22 cellular contexts compared by ENCODE assay signal in the genomic region with DNA sequence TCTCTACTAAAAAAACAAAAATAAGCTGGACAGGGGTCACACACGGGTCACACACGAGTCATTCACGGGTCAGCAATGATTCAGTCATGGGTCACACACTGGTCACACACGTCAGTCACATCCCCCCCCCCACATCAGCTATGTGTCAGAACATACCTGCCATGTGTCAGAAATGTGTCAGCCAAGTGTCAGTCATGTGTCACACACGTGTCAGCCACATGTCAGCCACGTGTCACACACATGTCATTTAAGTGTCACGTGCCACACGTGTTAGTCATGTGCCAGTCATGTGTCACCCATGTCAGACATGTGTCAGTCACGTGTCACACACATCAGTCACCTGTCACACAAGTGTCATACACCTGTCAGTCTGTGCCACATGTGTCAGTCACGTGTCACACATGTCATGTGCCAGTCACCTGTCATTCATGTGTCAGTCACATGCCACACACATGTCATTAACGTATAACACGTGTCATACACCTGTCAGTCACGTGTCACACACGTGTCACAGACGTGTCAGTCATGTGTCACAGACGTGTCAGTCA. TPM values are rescaled to one million over a fixed set of nuclear protein-coding genes. Genes with fewer than 3 reads are reported as not detected.
DNase-seq lines count a peak whose midpoint lies in the region; ATAC-seq, FAIRE-seq and TF ChIP-seq lines count a peak whose summit lies in the region.
"Had no signal": no experiment of that assay in that cellular context is flagged by ENCODE, and none has a peak within 500 bp of the region (broad histone marks: within the 10 kb centered on the region; RNA-seq: fewer than 3 reads in every experiment).

No MANE protein-coding gene starts in this region.

- H3K27me3 ChIP-seq in PC-3 (ENCODE audit: low read length): 0 out of 2 replicates have a peak, but pooled peaks cover under 1% of the 10 kb centered on the region
- H3K27me3 ChIP-seq: esophagus muscularis mucosa had no signal

- intact Hi-C loops in PC-3 (cut with micrococcal nuclease): no loop called here

- no TSS peak for BruUV-seq in PC-3 (replicated peaks; lab: Mats Ljungman, UMichigan)

- peak; percentile 99 for FAIRE-seq in urothelium cell line (lab: Jason Lieb, UNC)

- H2AFZ ChIP-seq in PC-3 (ENCODE audit: low read length): no peak overlapping the region
- H2AFZ ChIP-seq: parathyroid adenoma, PC-9 had no signal

- no peaks in the 10 kb centered on the region for H3K9me3 ChIP-seq in PC-3 (ENCODE audit: low read length)
- H3K9me3 ChIP-seq: esophagus muscularis mucosa had no signal

- H3K9me2 ChIP-seq in PC-3 (replicated peaks; ENCODE audit: low read length): no peaks in the 10 kb centered on the region

- H4K20me1 ChIP-seq in PC-3 (ENCODE audit: low read length): no peaks in the 10 kb centered on the region

- no peaks in the 10 kb centered on the region for H3F3A ChIP-seq in PC-3 (ENCODE audit: low read length, unreplicated experiment)

- ATAC-seq in PC-3 (no peak), HG03097 (IDR thresholded peaks at IDR 0.05; ENCODE audit: low FRiP score, unreplicated experiment) (no peak)
- ATAC-seq: heart left ventricle; naive thymus-derived CD8-positive, alpha-beta T cell had no signal

- no peak overlapping the region for H3K9ac ChIP-seq in PC-3 (ENCODE audit: low read length)
- H3K9ac ChIP-seq: parathyroid adenoma had no signal

- CTCF ChIA-PET in PC-3 (lab: Charles Lee): no interaction called here

- peak; percentile 6 for DNase-seq in stimulated activated CD4-positive, alpha-beta T cell treated with anti-CD3 and anti-CD28 coated beads, Interleukin-1b, Interleukin-23, amount 100 ng/mL, for 48 hours
- DNase-seq in stimulated activated CD4-positive, alpha-beta T cell treated with anti-CD3 and anti-CD28 coated beads, Interleukin-4, amount 100 ng/mL, for 1 hour: no peak
- DNase-seq in PC-3 (peak; percentile 41), epithelial cell of esophagus (ENCODE audit: low read depth) (peak; percentile 21), urothelium cell line (ENCODE audit: low spot score) (no peak), kidney glomerular epithelial cell (lab: John Stamatoyannopoulos, UW) (no peak), glomerular visceral epithelial cell (ENCODE audit: extremely low spot score) (no peak)
- DNase-seq: activated CD4-positive, alpha-beta T cell treated with anti-CD3 and anti-CD28 coated beads for 4 hours; CD4-positive, alpha-beta memory T cell; H7; heart left ventricle; naive thymus-derived CD8-positive, alpha-beta T cell; NCI-H774; PC-9; stimulated activated CD4-positive, alpha-beta T cell treated with anti-CD3 and anti-CD28 coated beads, Interleukin-4, amount 100 ng/mL, for 4 hours; T1000 had no signal

- H3K4me1 ChIP-seq in PC-3 (ENCODE audit: insufficient read depth, low read length): no peaks in the 10 kb centered on the region
- H3K4me1 ChIP-seq: esophagus muscularis mucosa, heart left ventricle, parathyroid adenoma had no signal

- no peak overlapping the region for H3K4me2 ChIP-seq in PC-3 (ENCODE audit: low read length)
- H3K4me2 ChIP-seq: PC-9 had no signal

- POLR2A ChIA-PET in PC-3 (lab: Charles Lee; ENCODE audit: unreplicated experiment): no interaction called here

- H3K4me3 ChIP-seq in PC-3 (ENCODE audit: low read length) (no peak overlapping the region), epithelial cell of esophagus (ENCODE audit: low read length) (no peak overlapping the region)
- H3K4me3 ChIP-seq: esophagus muscularis mucosa, heart left ventricle, PC-9, SK-N-MC had no signal

- no peak overlapping the region for H3K27ac ChIP-seq in PC-3 (ENCODE audit: low read length)
- H3K27ac ChIP-seq: esophagus muscularis mucosa, heart left ventricle, parathyroid adenoma, PC-9, SK-N-MC had no signal

- H3K36me3 ChIP-seq in PC-3 (ENCODE audit: low read depth, low read length): no peaks in the 10 kb centered on the region
- H3K36me3 ChIP-seq: esophagus muscularis mucosa, heart left ventricle had no signal

- no peaks in the 10 kb centered on the region for H3K79me2 ChIP-seq in PC-3 (ENCODE audit: low read length)
- H3K79me2 ChIP-seq: parathyroid adenoma had no signal

- TF ChIP-seq CTCF in PC-3 (conservative IDR thresholded peaks at IDR 0.05; ENCODE audit: low read depth, low read length): no peak
- TF ChIP-seq CTCF in epithelial cell of esophagus (IDR thresholded peaks at IDR 0.05; ENCODE audit: insufficient read depth, low read depth, low read length, missing control alignments): no peak

RNA-seq across cellular contexts. Expression of gene MMP20, which starts 28.7 kb away (rescaled TPM):
- total RNA-seq in PC-3 (2014; rRNA removed): not detected in 2 replicates
- total RNA-seq: CD4-positive, alpha-beta memory T cell; esophagus muscularis mucosa; H7; heart left ventricle; naive thymus-derived CD8-positive, alpha-beta T cell; PC-9; skeletal muscle tissue; subcutaneous adipose tissue had no signal

RNA-seq across cellular contexts. Expression of gene MMP27, which starts 51.8 kb away (rescaled TPM):
- total RNA-seq in PC-3 (2014; rRNA removed): not detected in 2 replicates
- total RNA-seq: CD4-positive, alpha-beta memory T cell; H7; naive thymus-derived CD8-positive, alpha-beta T cell; PC-9; skeletal muscle tissue had no signal

Comparison
In these comparisons a context has a peak if more than half of its experiments do, and no peak if none do; other contexts are left out.
1. DNase-seq: peak in stimulated activated CD4-positive, alpha-beta T cell treated with anti-CD3 and anti-CD28 coated beads, Interleukin-1b, Interleukin-23, amount 100 ng/mL, for 48 hours (single experiment), PC-3 (single experiment) and epithelial cell of esophagus (single experiment); none in stimulated activated CD4-positive, alpha-beta T cell treated with anti-CD3 and anti-CD28 coated beads, Interleukin-4, amount 100 ng/mL, for 1 hour (single experiment), urothelium cell line (single experiment), kidney glomerular epithelial cell (single experiment) and glomerular visceral epithelial cell (single experiment).